In genomic region chr5:10539685-10539998, GRCh38 we compare ENCODE assay signal across 24 cellular contexts. TPM values are rescaled to one million over a fixed set of nuclear protein-coding genes. Genes with fewer than 3 reads are reported as not detected.
DNase-seq lines count a peak whose midpoint lies in the region; ATAC-seq and TF ChIP-seq lines count a peak whose summit lies in the region.
"Had no signal": no experiment of that assay in that cellular context is flagged by ENCODE, and none has a peak within 500 bp of the region (broad histone marks: within the 10 kb centered on the region; RNA-seq: fewer than 3 reads in every experiment).

No MANE protein-coding gene starts in this region.

- peak overlapping the region; percentile 27 for H3K27ac Mint-ChIP-seq in endothelial cell (ENCODE audit: unreplicated experiment)
- H3K27ac Mint-ChIP-seq: activated naive CD8-positive, alpha-beta T cell treated with anti-CD3 and anti-CD28 coated beads, Interleukin-2, amount 10 ng/mL, durations not matched to agents 7 days and 5 days; brain; CD4-positive, CD25-positive, alpha-beta regulatory T cell had no signal

- WGBS in sigmoid colon, 2 donors: 71 to 79% methylated on average over 3 of the region's 3 CpGs

- H3K4me1 ChIP-seq in BLaER1 treated with 17β-estradiol and CSF1 and Interleukin-3, amounts not matched to agents 10 nM and 100 nM: peaks cover 30 to 66% (median 54%) of the 10 kb centered on the region in 10 experiments
- H3K4me1 ChIP-seq in sigmoid colon: peaks cover 0 to 6% (median 0%) of the 10 kb centered on the region in 4 donors

- no peak overlapping the region for H3K4me3 Mint-ChIP-seq in endothelial cell (ENCODE audit: unreplicated experiment)
- H3K4me3 Mint-ChIP-seq: activated naive CD8-positive, alpha-beta T cell treated with anti-CD3 and anti-CD28 coated beads, Interleukin-2, amount 10 ng/mL, durations not matched to agents 7 days and 5 days; brain; CD4-positive, CD25-positive, alpha-beta regulatory T cell had no signal

- H4K20me1 ChIP-seq in BLaER1 treated with 17β-estradiol and CSF1 and Interleukin-3, amounts not matched to agents 10 nM and 100 nM: no peaks in the 10 kb centered on the region

- H3K27ac ChIP-seq in BLaER1 treated with 17β-estradiol and CSF1 and Interleukin-3, amounts not matched to agents 10 nM and 100 nM: peak overlapping the region in 4 of 11 experiments; percentile 19 to 37 (median 30); a peak in 4 of 22 replicates
- no peak overlapping the region for H3K27ac ChIP-seq in sigmoid colon
- H3K27ac ChIP-seq: coronary artery, RWPE1 had no signal

- TF ChIP-seq POLR2A in sigmoid colon (IDR thresholded peaks at IDR 0.05): no peak

- H3K27me3 Mint-ChIP-seq in endothelial cell (ENCODE audit: unreplicated experiment): peaks cover 8% of the 10 kb centered on the region

- intact Hi-C loops in sigmoid colon (cut with DNase I): no loop called here

- no peaks in the 10 kb centered on the region for H3K9me3 ChIP-seq in BLaER1 treated with 17β-estradiol and CSF1 and Interleukin-3, amounts not matched to agents 10 nM and 100 nM (replicated peaks in 1 of 11)
- H3K9me3 ChIP-seq in sigmoid colon: no peaks in the 10 kb centered on the region

- no peak for ATAC-seq in HG03354 (IDR thresholded peaks at IDR 0.05; ENCODE audit: poor library complexity, severe bottlenecking, unreplicated experiment)

- no peaks in the 10 kb centered on the region for H3K36me3 Mint-ChIP-seq in endothelial cell (ENCODE audit: low read depth, unreplicated experiment)
- H3K36me3 Mint-ChIP-seq: activated naive CD8-positive, alpha-beta T cell treated with anti-CD3 and anti-CD28 coated beads, Interleukin-2, amount 10 ng/mL, durations not matched to agents 7 days and 5 days; brain; CD4-positive, CD25-positive, alpha-beta regulatory T cell had no signal

- H3K9me3 Mint-ChIP-seq in endothelial cell (ENCODE audit: unreplicated experiment): no peaks in the 10 kb centered on the region
- H3K9me3 Mint-ChIP-seq: activated naive CD8-positive, alpha-beta T cell treated with anti-CD3 and anti-CD28 coated beads, Interleukin-2, amount 10 ng/mL, durations not matched to agents 7 days and 5 days; CD4-positive, CD25-positive, alpha-beta regulatory T cell had no signal

- H3K27me3 ChIP-seq in BLaER1 treated with 17β-estradiol and CSF1 and Interleukin-3, amounts not matched to agents 10 nM and 100 nM: no peaks in the 10 kb centered on the region
- H3K27me3 ChIP-seq in sigmoid colon: peaks cover 6 to 47% (median 11%) of the 10 kb centered on the region in 3 donors

- TF ChIP-seq EP300 in sigmoid colon (IDR thresholded peaks at IDR 0.05): no peak

- H3K9ac ChIP-seq in BLaER1 treated with 17β-estradiol and CSF1 and Interleukin-3, amounts not matched to agents 10 nM and 100 nM: no peak overlapping the region

- peak; percentile 10 for DNase-seq in MV-4-11 (lab: John Stamatoyannopoulos, UW)
- no peak for DNase-seq in endothelial cell (ENCODE audit: low spot score)
- peak; percentile 20 for DNase-seq in sigmoid colon
- DNase-seq in activated effector memory CD4-positive, alpha-beta T cell treated with anti-CD3 and anti-CD28 coated beads, Interleukin-2, amount 50 U/mL, for 16 hours: no peak
- no peak for DNase-seq in NCI-H2029 treated with DMSO at 0.1 percent for 48 hours (lab: John Stamatoyannopoulos, UW)
- no peak for DNase-seq in activated gamma-delta T cell treated with Interleukin-2 at 50 U/mL for 16 hours
- DNase-seq: ACHN; activated CD4-positive, CD25-positive, alpha-beta regulatory T cell treated with anti-CD3 and anti-CD28 coated beads, Interleukin-2, amount 50 U/mL, for 72 hours; activated naive CD8-positive, alpha-beta T cell treated with anti-CD3 and anti-CD28 coated beads, Interleukin-2, amount 10 ng/mL, durations not matched to agents 7 days and 5 days; CD4-positive, CD25-positive, alpha-beta regulatory T cell; foreskin melanocyte; GF-D8; GOT3; hypothalamus; Karpas-422; mammary epithelial cell; NCI-H1105 treated with DMSO at 0.1 percent for 48 hours; NCI-H510A treated with DMSO at 0.1 percent for 48 hours; T-helper 9 cell had no signal

- no peak for TF ChIP-seq CTCF in endothelial cell (IDR thresholded peaks at IDR 0.05; ENCODE audit: unreplicated experiment)
- TF ChIP-seq CTCF in sigmoid colon (IDR thresholded peaks at IDR 0.05): no peak

- H3K36me3 ChIP-seq in BLaER1 treated with 17β-estradiol and CSF1 and Interleukin-3, amounts not matched to agents 10 nM and 100 nM: no peaks in the 10 kb centered on the region
- H3K36me3 ChIP-seq in sigmoid colon: no peaks in the 10 kb centered on the region

- H3K4me2 ChIP-seq in BLaER1 treated with 17β-estradiol and CSF1 and Interleukin-3, amounts not matched to agents 10 nM and 100 nM: peak overlapping the region in 8 of 11 experiments; percentile 21 to 97 (median 87); a peak in 15 of 22 replicates

- no peak overlapping the region for H3K4me3 ChIP-seq in BLaER1 treated with 17β-estradiol and CSF1 and Interleukin-3, amounts not matched to agents 10 nM and 100 nM
- H3K4me3 ChIP-seq in sigmoid colon: no peak overlapping the region
- H3K4me3 ChIP-seq: coronary artery had no signal

- peaks cover 6% of the 10 kb centered on the region for H3K4me1 Mint-ChIP-seq in endothelial cell (ENCODE audit: unreplicated experiment)

RNA-seq across cellular contexts. Expression of gene ANKRD33B, which starts 24.2 kb away (rescaled TPM):
- total RNA-seq in endothelial cell (ENCODE audit: unreplicated experiment) (7.0 TPM), sigmoid colon (1 to 10 TPM; 2.7 to 4.6 (median 3.6) TPM)
- polyA plus RNA-seq in sigmoid colon: 1 to 10 TPM in 2 of 3 donors, under 1 TPM in 1; 0.23 to 2.1 (median 1.2) TPM

Comparison
In these comparisons a context has a peak if more than half of its experiments do, and no peak if none do; other contexts are left out.
1. DNase-seq: peak in MV-4-11 (single experiment) and sigmoid colon (single experiment); none in endothelial cell (single experiment), activated effector memory CD4-positive, alpha-beta T cell treated with anti-CD3 and anti-CD28 coated beads, Interleukin-2, amount 50 U/mL, for 16 hours (single experiment), NCI-H2029 treated with DMSO at 0.1 percent for 48 hours (single experiment) and activated gamma-delta T cell treated with Interleukin-2 at 50 U/mL for 16 hours (single experiment).